ENCODE assay signal across 8 cellular contexts in genomic region chr1:111139956-111140679, GRCh38. TPM values are rescaled to one million over a fixed set of nuclear protein-coding genes. Genes with fewer than 3 reads are reported as not detected.
DNase-seq lines count a peak whose midpoint lies in the region; ATAC-seq and TF ChIP-seq lines count a peak whose summit lies in the region.

Gene CEPT1 (plus strand): TSS chr1:111140223. CDS start chr1:111147715, 7,492 bp downstream.
Gene DRAM2 (minus strand): TSS chr1:111140093. CDS start chr1:111131554, 8,539 bp downstream.

- peaks cover 44% of the 10 kb centered on the region for H3K4me1 Mint-ChIP-seq in T-helper 17 cell

- no peaks in the 10 kb centered on the region for H3K27me3 ChIP-seq in right atrium auricular region
- H3K27me3 ChIP-seq in prostate gland (replicated peaks; ENCODE audit: insufficient read depth), result no peaks in the 10 kb centered on the region

- no peaks in the 10 kb centered on the region for H3K27me3 Mint-ChIP-seq in T-helper 17 cell

- ATAC-seq in GM18498 (IDR thresholded peaks at IDR 0.05; ENCODE audit: unreplicated experiment) (peak; percentile 64), HG02885 (IDR thresholded peaks at IDR 0.05; ENCODE audit: poor library complexity, unreplicated experiment) (peak; percentile 68), T-helper 17 cell (peak; percentile 85)

- intact Hi-C loops in prostate gland (cut with DNase I), result no loop called here

- H3K27ac ChIP-seq in right atrium auricular region (peak within 1 kb of the TSS; percentile 95 to 96), prostate gland (peak within 1 kb of the TSS; percentile 83 to 88)

- peak within 1 kb of the TSS; percentile 100 for H3K4me3 Mint-ChIP-seq in T-helper 17 cell

- TF ChIP-seq POLR2A in prostate gland (IDR thresholded peaks at IDR 0.05), result peak; percentile 68

- peak within 1 kb of the TSS; percentile 97 for H3K27ac Mint-ChIP-seq in T-helper 17 cell

- H3K36me3 Mint-ChIP-seq in T-helper 17 cell (ENCODE audit: low read depth), result peaks cover 8% of the 10 kb centered on the region

- DNase-seq in NCI-H1694 (lab: John Stamatoyannopoulos, UW) (peak; percentile 91), T-helper 17 cell (peak; percentile 81 to 89 (median 81)), amygdala (lab: John Stamatoyannopoulos, UW) (peak; percentile 37 to 96 (median 86)), right atrium auricular region (ENCODE audit: low spot score) (peak; percentile 90), prostate gland (ENCODE audit: low spot score) (peak; percentile 96), ureter (ENCODE audit: low spot score) (peak; percentile 95)

- peak in 1 of 2 donors; percentile 9 for TF ChIP-seq CTCF in right atrium auricular region (IDR thresholded peaks at IDR 0.05)
- no peak for TF ChIP-seq CTCF in prostate gland (IDR thresholded peaks at IDR 0.05)

- H3K36me3 ChIP-seq in right atrium auricular region (peaks cover 9% of the 10 kb centered on the region), prostate gland (no peaks in the 10 kb centered on the region)

- 1% methylated on average over 52 of the region's 68 CpGs for WGBS in prostate gland

- H3K4me3 ChIP-seq in right atrium auricular region (peak within 1 kb of the TSS; percentile 97), prostate gland (peak within 1 kb of the TSS; percentile 63 to 90)

- H3K4me1 ChIP-seq in right atrium auricular region, result peaks cover 0 to 35% of the 10 kb centered on the region in 2 donors
- H3K4me1 ChIP-seq in prostate gland (replicated peaks), result peaks cover 3% of the 10 kb centered on the region

- no peaks in the 10 kb centered on the region for H3K9me3 ChIP-seq in T-helper 17 cell (ENCODE audit: control insufficient read depth, low read length, poor library complexity, severe bottlenecking)
- no peaks in the 10 kb centered on the region for H3K9me3 ChIP-seq in right atrium auricular region
- H3K9me3 ChIP-seq in prostate gland, result no peaks in the 10 kb centered on the region

RNA-seq across cellular contexts. Expression of gene CEPT1, which starts in this region (rescaled TPM):
- total RNA-seq in T-helper 17 cell, result 10 to 100 TPM; 24.5 TPM
- total RNA-seq in right atrium auricular region, result 10 to 100 TPM; 11.6 to 14.0 TPM
- 10 to 100 TPM; 32.2 to 52.5 TPM for total RNA-seq in prostate gland
- 43.3 TPM for total RNA-seq in ureter

RNA-seq across cellular contexts. Expression of gene DRAM2, which starts in this region (rescaled TPM):
- total RNA-seq in T-helper 17 cell (10 to 100 TPM; 30.7 to 31.1 TPM), right atrium auricular region (10 to 100 TPM; 33.0 to 56.4 TPM), prostate gland (10 to 100 TPM; 33.3 to 47.8 TPM), ureter (52.3 TPM)

Comparison
In these comparisons a context has a peak if more than half of its experiments do, and no peak if none do; other contexts are left out.
1. Peak in every context shown above with its lines: DNase-seq, ATAC-seq, H3K4me3 ChIP-seq and H3K27ac ChIP-seq.